ENCODE assay signal across 28 cellular contexts in genomic region chr3:169169340-169169963, GRCh38.
"Had no signal": no experiment of that assay in that cellular context is flagged by ENCODE, and none has a peak within 500 bp of the region (broad histone marks: within the 10 kb centered on the region; RNA-seq: fewer than 3 reads in every experiment).

No MANE protein-coding gene starts in this region.

- H3K4me1 ChIP-seq: prostate gland, testis, thyroid gland had no signal

- H3K36me3 ChIP-seq: ovary, prostate gland, stomach, thyroid gland, transverse colon, upper lobe of left lung had no signal

- H2AFZ ChIP-seq: hepatocyte had no signal

- DNase-seq: islet precursor cell; kidney glomerular epithelial cell; left cardiac atrium; midbrain; mucosa of descending colon; naive thymus-derived CD4-positive, alpha-beta T cell; ovary; posterior cingulate gyrus; retina; right cardiac atrium; stimulated activated CD4-positive, alpha-beta T cell treated with anti-CD3 and anti-CD28 coated beads, Interleukin-12 subunit alpha, Interleukin-12 subunit beta, amount 100 ng/mL, for 4 hours; stimulated activated CD4-positive, alpha-beta T cell treated with anti-CD3 and anti-CD28 coated beads, Interleukin-15, amount 100 ng/mL, for 24 hours; stimulated activated CD4-positive, alpha-beta T cell treated with anti-CD3 and anti-CD28 coated beads, Interleukin-2, amount 100 ng/mL, for 24 hours; stimulated activated CD4-positive, alpha-beta T cell treated with anti-CD3 and anti-CD28 coated beads, Interleukin-4, amount 100 ng/mL, for 1 hour; stimulated activated naive B cell treated with anti-CD40 and anti-IgM and Interleukin-4, amounts not matched to agents 10 μg/mL and 1 μg/mL and 100 μg/mL, for 72 hours; stimulated activated naive CD8-positive, alpha-beta T cell treated with anti-CD3 and anti-CD28 coated beads, Interleukin-15, Interleukin-2, amounts not matched to agents 100 U/mL and 50 U/mL, for 24 hours; stomach; testis; thyroid gland; transverse colon; upper lobe of left lung had no signal

- H3K27me3 ChIP-seq: hepatocyte, ovary, stomach, testis, thyroid gland, transverse colon, upper lobe of left lung had no signal

- H3K4me2 ChIP-seq: hepatocyte had no signal

- H3K27ac ChIP-seq: hepatocyte, ovary, prostate gland, skin epidermis, testis, thyroid gland, transverse colon had no signal

- FAIRE-seq: urothelium cell line had no signal

- H3K4me3 ChIP-seq: hepatocyte, mucosa of descending colon, ovary, prostate gland, skin epidermis, stomach, testis, thyroid gland, transverse colon, upper lobe of left lung had no signal

- H3K9me3 ChIP-seq: mucosa of descending colon, ovary, prostate gland, stomach, testis, thyroid gland, transverse colon, upper lobe of left lung had no signal

- ATAC-seq: left cardiac atrium; left lobe of liver; mucosa of descending colon; naive thymus-derived CD4-positive, alpha-beta T cell; natural killer cell treated with Interleukin-12 subunit alpha and Interleukin-12 subunit beta and Interleukin-15 and Interleukin-18, amount 100 ng/mL, for 72 hours; right cardiac atrium; sciatic nerve; stimulated activated naive B cell treated with anti-CD40 and anti-IgM and Interleukin-4, amounts not matched to agents 10 μg/mL and 1 μg/mL and 100 μg/mL, for 72 hours; stimulated activated naive CD8-positive, alpha-beta T cell treated with anti-CD3 and anti-CD28 coated beads, Interleukin-15, Interleukin-2, amounts not matched to agents 100 U/mL and 50 U/mL, for 24 hours had no signal
